8 cellular contexts compared by ENCODE assay signal in the genomic region with DNA sequence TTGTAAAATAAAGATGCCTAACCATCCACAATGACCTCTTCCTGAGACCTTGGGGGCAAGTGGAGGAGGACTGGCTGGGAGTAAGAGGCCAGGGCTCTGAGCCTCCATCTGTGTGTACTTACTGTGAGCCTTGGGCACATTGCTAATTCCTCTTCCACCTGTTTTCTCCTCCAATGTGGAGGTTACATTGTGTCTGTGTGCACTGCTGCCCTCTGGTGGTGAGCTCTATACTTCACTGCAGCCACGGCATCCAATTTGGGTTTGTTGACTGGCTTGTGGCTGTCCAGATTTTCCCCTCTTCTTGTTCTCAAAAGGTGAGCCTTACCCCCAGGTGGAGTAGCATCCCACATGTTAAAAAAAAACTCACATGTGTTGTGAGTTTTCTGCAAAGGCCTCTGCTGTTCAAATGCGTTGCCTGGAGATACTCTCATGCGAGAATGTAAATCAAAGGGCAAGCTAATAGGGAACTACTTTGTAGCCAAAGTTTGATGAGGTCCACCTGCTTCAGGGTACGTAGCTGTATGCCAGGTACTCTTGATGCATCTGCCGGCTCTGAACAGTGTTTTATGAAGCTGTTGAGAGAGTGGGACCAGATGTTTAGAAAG.
DNase-seq lines count a peak whose midpoint lies in the region; ATAC-seq and TF ChIP-seq lines count a peak whose summit lies in the region.

No MANE protein-coding gene starts in this region.

- WGBS in mammary epithelial cell (ENCODE audit: low coverage, missing lambda C conversion rate): 28% methylated on average over 5 of the region's 5 CpGs

- H4K20me1 ChIP-seq in mammary epithelial cell (ENCODE audit: insufficient read depth, low read length): no peaks in the 10 kb centered on the region

- BruUV-seq in mammary epithelial cell (replicated peaks; lab: Mats Ljungman, UMichigan): no TSS peak

- in situ Hi-C loops in mammary epithelial cell (cut with MboI; ENCODE audit: low sequenced_read_pairs in 2 of 2): loop anchor here (10.0 kb wide), 2 partner anchors 178 to 298 kb away; a partner anchor contains a TSS

- intact Hi-C loops in mammary epithelial cell (cut with micrococcal nuclease): loop anchor here (1.0 to 10.0 kb wide), 5 partner anchors 46 to 302 kb away; no protein-coding TSS in a partner anchor

- H3K27me3 ChIP-seq in mammary epithelial cell (ENCODE audit: insufficient read depth, low read length): peaks cover 2% of the 10 kb centered on the region

- ATAC-seq in HG02798 (IDR thresholded peaks at IDR 0.05; ENCODE audit: poor library complexity, unreplicated experiment) (peak; percentile 86), HG02973 (IDR thresholded peaks at IDR 0.05; ENCODE audit: unreplicated experiment) (no peak)

- H3K27ac ChIP-seq in VCaP: no peak overlapping the region
- no peak overlapping the region for H3K27ac ChIP-seq in mammary epithelial cell (ENCODE audit: insufficient read depth, low read depth, low read length)

- H2AFZ ChIP-seq in mammary epithelial cell (ENCODE audit: low read depth, low read length): no peak overlapping the region

- H3K36me3 ChIP-seq in mammary epithelial cell (ENCODE audit: insufficient read depth, low read length): no peaks in the 10 kb centered on the region

- DNase-seq in NCI-H2029 treated with DMSO at 0.1 percent for 48 hours (lab: John Stamatoyannopoulos, UW): peak; percentile 57
- DNase-seq in mammary epithelial cell: peak; percentile 46
- peak; percentile 88 for DNase-seq in islet precursor cell
- DNase-seq in stimulated activated CD4-positive, alpha-beta T cell treated with anti-CD3 and anti-CD28 coated beads, Interleukin-1b, Interleukin-23, amount 100 ng/mL, for 1 hour (ENCODE audit: low read depth in 2 of 2): peak; percentile 12 to 60

- H3K9me3 ChIP-seq in mammary epithelial cell (replicated peaks; ENCODE audit: insufficient read depth, low read length): no peaks in the 10 kb centered on the region

- H3K79me2 ChIP-seq in mammary epithelial cell (ENCODE audit: insufficient read depth, low read length): no peaks in the 10 kb centered on the region

- TF ChIP-seq CTCF in GM12874 (IDR thresholded peaks at IDR 0.05; ENCODE audit: insufficient read depth, low read depth, low read length) (peak; percentile 80), VCaP (conservative IDR thresholded peaks at IDR 0.05) (peak; percentile 91), mammary epithelial cell (conservative IDR thresholded peaks at IDR 0.05 in 1 of 2, IDR thresholded peaks at IDR 0.05 in 1 of 2; ENCODE audit: extremely low read depth in 1 of 2, insufficient read depth in 1 of 2, low read depth in 1 of 2, low read length in 2 of 2) (peak; percentile 70 to 84)

- H3K4me2 ChIP-seq in mammary epithelial cell (ENCODE audit: insufficient read depth, low read depth, low read length): no peak overlapping the region

- H3K9ac ChIP-seq in mammary epithelial cell (ENCODE audit: insufficient read depth, low read length): no peak overlapping the region

- CTCF ChIA-PET in mammary epithelial cell (lab: Charles Lee; ENCODE audit: low non-redundant PET): interaction anchor here (1.4 kb wide), 2 partner anchors 181 to 301 kb away, joined by 18 read pairs; no protein-coding TSS in a partner anchor

- H3K4me3 ChIP-seq in mammary epithelial cell (replicated peaks in 1 of 3; ENCODE audit: insufficient read depth in 1 of 3, low read depth in 2 of 3, low read length in 3 of 3): no peak overlapping the region

- no peaks in the 10 kb centered on the region for H3K4me1 ChIP-seq in mammary epithelial cell (ENCODE audit: insufficient read depth, low read length)

- dilution Hi-C loops in mammary epithelial cell (cut with HindIII; ENCODE audit: low sequenced_read_pairs): no loop called here

Comparison
In these comparisons a context has a peak if more than half of its experiments do, and no peak if none do; other contexts are left out.
1. DNase-seq: peak in every context shown above with its lines; median percentile 88 in islet precursor cell; 57 in NCI-H2029 treated with DMSO at 0.1 percent for 48 hours; 46 in mammary epithelial cell; 36 in stimulated activated CD4-positive, alpha-beta T cell treated with anti-CD3 and anti-CD28 coated beads, Interleukin-1b, Interleukin-23, amount 100 ng/mL, for 1 hour.